Comparison of ENCODE assay signal across 30 cellular contexts in genomic region chr9:123361086-123361730, GRCh38. TPM values are rescaled to one million over a fixed set of nuclear protein-coding genes. Genes with fewer than 3 reads are reported as not detected.
A peak's percentile ranks its signal among the peaks of the same experiment; 100 is the strongest.
DNase-seq lines count a peak whose midpoint lies in the region; ATAC-seq, FAIRE-seq and TF ChIP-seq lines count a peak whose summit lies in the region.
"Had no signal": no experiment of that assay in that cellular context is flagged by ENCODE, and none has a peak within 500 bp of the region (broad histone marks: within the 10 kb centered on the region; RNA-seq: fewer than 3 reads in every experiment).

No MANE protein-coding gene starts in this region.

- H3K27me3 ChIP-seq in cardiac muscle cell (no peaks in the 10 kb centered on the region), heart right ventricle (peaks cover 0 to 19% (median 0%) of the 10 kb centered on the region in 7 donors), dorsolateral prefrontal cortex (no peaks in the 10 kb centered on the region), uterus (no peaks in the 10 kb centered on the region)
- H3K27me3 ChIP-seq: gastrocnemius medialis had no signal

- ATAC-seq in heart right ventricle (no peak), mucosa of descending colon (peak; percentile 57), HG03378 (IDR thresholded peaks at IDR 0.05; ENCODE audit: unreplicated experiment) (no peak)
- ATAC-seq: A549, natural killer cell, Panc1, psoas muscle had no signal

- FAIRE-seq in HTR-8/SVneo (lab: Jason Lieb, UNC), result no peak
- FAIRE-seq: A549, kidney, urothelium cell line had no signal

- H3K27ac ChIP-seq in cardiac muscle cell, result peak overlapping the region; percentile 98
- H3K27ac ChIP-seq in heart right ventricle, result no peak overlapping the region
- H3K27ac ChIP-seq in dorsolateral prefrontal cortex, result peak overlapping the region in 51 of 59 donors; percentile 40 to 99 (median 92)
- H3K27ac ChIP-seq in uterus, result peak overlapping the region; percentile 42 to 81
- H3K27ac ChIP-seq: gastrocnemius medialis, HL-60, psoas muscle, SJCRH30, skin epidermis, stomach had no signal

- TF ChIP-seq POLR2A in uterus (IDR thresholded peaks at IDR 0.05), result no peak

- WGBS in heart right ventricle, 2 donors, result 28 to 37% methylated on average over 10 of the region's 10 CpGs

- no peaks in the 10 kb centered on the region for H3K36me3 ChIP-seq in cardiac muscle cell
- H3K36me3 ChIP-seq in heart right ventricle, result no peaks in the 10 kb centered on the region
- no peaks in the 10 kb centered on the region for H3K36me3 ChIP-seq in mucosa of descending colon (ENCODE audit: low read depth)
- no peaks in the 10 kb centered on the region for H3K36me3 ChIP-seq in uterus
- H3K36me3 ChIP-seq: gastrocnemius medialis, SJCRH30, stomach had no signal

- H3K9me3 ChIP-seq in cardiac muscle cell (ENCODE audit: low read depth), result no peaks in the 10 kb centered on the region
- no peaks in the 10 kb centered on the region for H3K9me3 ChIP-seq in heart right ventricle
- H3K9me3 ChIP-seq in mucosa of descending colon, result no peaks in the 10 kb centered on the region
- no peaks in the 10 kb centered on the region for H3K9me3 ChIP-seq in uterus
- H3K9me3 ChIP-seq: A549, gastrocnemius medialis, psoas muscle, SJCRH30, stomach had no signal

- peaks cover 78% of the 10 kb centered on the region for H3K4me1 ChIP-seq in cardiac muscle cell (ENCODE audit: low read depth)
- H3K4me1 ChIP-seq in heart right ventricle, result peaks cover 0 to 9% (median 0%) of the 10 kb centered on the region in 9 donors
- peaks cover 14% of the 10 kb centered on the region for H3K4me1 ChIP-seq in mucosa of descending colon (ENCODE audit: low read depth)
- peaks cover 0 to 5% of the 10 kb centered on the region in 2 donors for H3K4me1 ChIP-seq in uterus
- H3K4me1 ChIP-seq: gastrocnemius medialis, psoas muscle had no signal

- TF ChIP-seq CTCF in cardiac muscle cell (IDR thresholded peaks at IDR 0.05; ENCODE audit: low read depth, low read length) (no peak), heart right ventricle (IDR thresholded peaks at IDR 0.05) (no peak), dorsolateral prefrontal cortex (IDR thresholded peaks at IDR 0.05 in 54 of 56, conservative IDR thresholded peaks at IDR 0.05 in 2 of 56; ENCODE audit: low read depth in 1 of 56, partially characterized antibody in 56 of 56) (no peak), mucosa of descending colon (IDR thresholded peaks at IDR 0.05) (no peak), uterus (IDR thresholded peaks at IDR 0.05) (no peak)

- peak in 1 of 2 donors; percentile 90 for DNase-seq in cardiac muscle cell (ENCODE audit: low read depth in 1 of 2, low spot score in 1 of 2)
- DNase-seq in heart right ventricle, result no peak
- no peak for DNase-seq in dorsolateral prefrontal cortex
- peak in 1 of 3 donors; percentile 63 for DNase-seq in mucosa of descending colon
- peak; percentile 49 to 68 for DNase-seq in uterus
- no peak for DNase-seq in DMS 273 (lab: John Stamatoyannopoulos, UW; ENCODE audit: unreplicated experiment)
- DNase-seq in HTR-8/SVneo (ENCODE audit: insufficient read length, low spot score), result no peak
- DNase-seq: activated CD4-positive, CD25-positive, alpha-beta regulatory T cell; activated CD8-positive, alpha-beta T cell treated with anti-CD3 and anti-CD28 coated beads, Interleukin-2, amount 10 ng/mL, durations not matched to agents 7 days and 5 days; activated T-cell treated with anti-CD3 and anti-CD28 coated beads, Interleukin-2, amount 50 U/mL, for 1 hour; amygdala; central memory CD4-positive, alpha-beta T cell; gastrocnemius medialis; GDM1; HFFc6; kidney; natural killer cell; NCI-H1694 treated with DMSO at 0.1 percent for 48 hours; NCI-H2227 treated with DMSO at 0.1 percent for 48 hours; psoas muscle; SJCRH30; stimulated activated CD4-positive, alpha-beta T cell treated with anti-CD3 and anti-CD28 coated beads, Interleukin-4, amount 100 ng/mL, for 1 hour; stomach had no signal

- H3K4me3 ChIP-seq in cardiac muscle cell (peak overlapping the region; percentile 3), heart right ventricle (no peak overlapping the region), dorsolateral prefrontal cortex (no peak overlapping the region), mucosa of descending colon (no peak overlapping the region), uterus (no peak overlapping the region)
- H3K4me3 ChIP-seq: A549, gastrocnemius medialis, psoas muscle, SJCRH30, skin epidermis, stomach had no signal

- intact Hi-C loops in heart right ventricle (cut with DNase I), result no loop called here
- intact Hi-C loops in dorsolateral prefrontal cortex (cut with DNase I), result no loop called here
- intact Hi-C loops in mucosa of descending colon (cut with DNase I, micrococcal nuclease), result no loop called here
- intact Hi-C loops in uterus (cut with DNase I; ENCODE audit: low total_unique reads), result no loop called here

RNA-seq across cellular contexts. Expression of gene CRB2, which starts 5.2 kb away (rescaled TPM):
- total RNA-seq in cardiac muscle cell, result 46.3 and 91.7 TPM in 2 replicates
- polyA plus RNA-seq in cardiac muscle cell, result 8.3 and 16.9 TPM in 2 replicates
- under 1 TPM in 2 of 10 donors, not detected in 8; 0.09 to 0.24 TPM for total RNA-seq in heart right ventricle
- polyA plus RNA-seq in heart right ventricle, result under 1 TPM in 1 of 2 donors, not detected in 1; 0.01 TPM
- total RNA-seq in dorsolateral prefrontal cortex, result 100 to 1,000 TPM in 1 of 120 experiments, 10 to 100 TPM in 119; 14.5 to 102 (median 32.1) TPM
- 1 to 10 TPM in 2 of 3 donors, under 1 TPM in 1; 0.47 to 3.7 (median 1.1) TPM for total RNA-seq in mucosa of descending colon
- total RNA-seq in uterus, result 10 to 100 TPM in 1 of 4 donors, 1 to 10 TPM in 3; 2.2 to 19.4 (median 3.1) TPM
- total RNA-seq: activated CD8-positive, alpha-beta T cell treated with anti-CD3 and anti-CD28 coated beads, Interleukin-2, amount 10 ng/mL, durations not matched to agents 7 days and 5 days; gastrocnemius medialis; HFFc6; natural killer cell had no signal
- polyA plus RNA-seq: BJ had no signal

Comparison
In these comparisons a context has a peak if more than half of its experiments do, and no peak if none do; other contexts are left out.
1. H3K27ac ChIP-seq: peak in cardiac muscle cell (single experiment), dorsolateral prefrontal cortex (51 of 59) and uterus (2 of 2); none in heart right ventricle (0 of 10).
2. DNase-seq: peak in uterus (2 of 2); none in heart right ventricle (0 of 2), dorsolateral prefrontal cortex (0 of 10), DMS 273 (single experiment) and HTR-8/SVneo (single experiment).